ENCODE assay signal across 15 cellular contexts in the genomic region with DNA sequence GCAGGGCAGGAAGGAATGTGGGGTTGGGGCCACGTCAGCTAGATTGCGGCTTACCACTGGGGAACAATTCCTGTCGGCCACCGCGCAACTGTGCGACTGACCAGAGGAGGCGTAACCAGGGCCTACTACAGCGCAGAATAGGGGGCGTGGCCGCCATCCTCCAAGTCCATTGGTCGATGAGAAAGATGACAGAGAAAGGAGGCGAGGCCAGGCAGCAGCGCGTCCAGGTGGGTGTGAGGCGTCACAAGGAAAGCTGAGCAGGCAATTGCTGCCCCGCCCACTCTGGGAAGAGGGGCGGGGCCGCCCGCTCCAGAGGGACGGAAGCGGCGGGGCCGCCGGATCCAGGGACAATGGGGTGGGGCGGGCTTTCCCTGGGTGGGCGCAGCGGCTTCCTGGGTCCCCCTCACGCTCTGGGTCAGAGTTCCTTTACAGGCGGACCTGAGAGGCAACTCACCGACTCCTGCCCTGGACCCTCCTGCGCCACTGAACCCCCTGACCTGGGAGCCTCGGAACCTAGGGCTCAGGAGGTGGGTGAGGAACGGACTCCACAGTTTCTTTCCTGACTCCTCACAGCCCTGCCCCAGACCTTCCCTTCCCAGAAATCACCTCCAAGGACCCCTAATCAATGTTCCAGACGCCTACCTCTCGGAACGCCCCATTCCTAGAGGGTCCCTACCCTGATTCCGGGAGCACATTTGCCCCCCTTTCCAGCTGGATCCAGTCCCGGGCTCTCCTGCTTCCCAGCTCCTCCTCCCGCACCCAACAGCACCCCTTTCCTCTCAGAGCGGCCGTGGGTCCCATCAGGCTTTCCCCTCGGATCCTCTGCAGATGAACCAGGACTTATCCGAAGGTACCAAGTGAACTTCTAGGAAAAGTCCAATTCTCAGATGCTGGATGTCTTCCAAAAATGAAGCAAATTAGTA.
DNase-seq lines count a peak whose midpoint lies in the region; ATAC-seq and TF ChIP-seq lines count a peak whose summit lies in the region.
"Had no signal": no experiment of that assay in that cellular context is flagged by ENCODE, and none has a peak within 500 bp of the region (broad histone marks: within the 10 kb centered on the region; RNA-seq: fewer than 3 reads in every experiment).

No MANE protein-coding gene starts in this region.

- no peak overlapping the region for H2BK12ac ChIP-seq in trophoblast cell (ENCODE audit: low read length)

- H2BK120ac ChIP-seq in trophoblast cell (ENCODE audit: insufficient read depth, low read length, poor library complexity), result no peak overlapping the region

- H3K4me1 ChIP-seq in trophoblast cell (ENCODE audit: control insufficient read depth in 1 of 2, insufficient read depth in 2 of 2, low read length in 2 of 2) (no peaks in the 10 kb centered on the region), uterus (no peaks in the 10 kb centered on the region)

- H3K36me3 ChIP-seq in trophoblast cell (ENCODE audit: control insufficient read depth in 1 of 2, insufficient read depth in 2 of 2, low read length in 2 of 2), result no peaks in the 10 kb centered on the region
- H3K36me3 ChIP-seq in uterus, result no peaks in the 10 kb centered on the region

- no peak overlapping the region for H3K27ac Mint-ChIP-seq in natural killer cell
- H3K27ac Mint-ChIP-seq in activated naive CD4-positive, alpha-beta T cell treated with anti-CD3 and anti-CD28 coated beads, Interleukin-2, amount 50 U/mL, for 72 hours, result no peak overlapping the region
- H3K27ac Mint-ChIP-seq in naive thymus-derived CD8-positive, alpha-beta T cell, result no peak overlapping the region
- H3K27ac Mint-ChIP-seq: IgD-negative memory B cell; stimulated activated naive CD8-positive, alpha-beta T cell treated with anti-CD3 and anti-CD28 coated beads, Interleukin-15, Interleukin-2, amounts not matched to agents 100 ng/mL and 50 ng/mL, for 24 hours had no signal

- no peak overlapping the region for H3K27ac ChIP-seq in trophoblast cell (ENCODE audit: low read depth, low read length)
- peak overlapping the region; percentile 80 to 86 for H3K27ac ChIP-seq in uterus

- H2AK5ac ChIP-seq in trophoblast cell (ENCODE audit: low read length), result no peak overlapping the region

- H4K8ac ChIP-seq in trophoblast cell (ENCODE audit: low read depth, low read length), result no peak overlapping the region

- TF ChIP-seq CTCF in uterus (IDR thresholded peaks at IDR 0.05) (peak in 3 of 4 experiments; percentile 17 to 30 (median 29)), natural killer cell (IDR thresholded peaks at IDR 0.05) (no peak)

- H4K12ac ChIP-seq in trophoblast cell (ENCODE audit: low read depth, low read length), result no peak overlapping the region

- peak; percentile 8 for DNase-seq in NCI-H82 (lab: John Stamatoyannopoulos, UW)
- no peak for DNase-seq in NCI-H82 treated with DMSO at 0.1 percent for 48 hours (lab: John Stamatoyannopoulos, UW; ENCODE audit: unreplicated experiment)
- DNase-seq in hippocampal formation (lab: John Stamatoyannopoulos, UW), result peak; percentile 16 to 44
- peak; percentile 2 to 49 for DNase-seq in trophoblast cell
- peak; percentile 94 to 96 for DNase-seq in uterus
- no peak for DNase-seq in natural killer cell
- DNase-seq in activated naive CD4-positive, alpha-beta T cell treated with anti-CD3 and anti-CD28 coated beads, Interleukin-2, amount 50 U/mL, for 72 hours (ENCODE audit: low spot score in 2 of 2), result no peak
- no peak for DNase-seq in naive thymus-derived CD8-positive, alpha-beta T cell
- DNase-seq: activated T-cell treated with anti-CD3 and anti-CD28 coated beads, Interleukin-2, amount 50 U/mL, for 48 hours; DMS79; NCI-H146; stimulated activated CD4-positive, alpha-beta T cell treated with anti-CD3 and anti-CD28 coated beads, Interleukin-4, amount 100 ng/mL, for 4 hours had no signal

- peaks cover 18% of the 10 kb centered on the region for H3K36me3 Mint-ChIP-seq in natural killer cell
- peaks cover 20 to 36% of the 10 kb centered on the region in 2 donors for H3K36me3 Mint-ChIP-seq in activated naive CD4-positive, alpha-beta T cell treated with anti-CD3 and anti-CD28 coated beads, Interleukin-2, amount 50 U/mL, for 72 hours
- H3K36me3 Mint-ChIP-seq in naive thymus-derived CD8-positive, alpha-beta T cell, result peaks cover 2 to 24% (median 5%) of the 10 kb centered on the region in 3 donors
- H3K36me3 Mint-ChIP-seq: IgD-negative memory B cell had no signal

- H3K9ac ChIP-seq in trophoblast cell (ENCODE audit: low read length), result no peak overlapping the region

- H3K23ac ChIP-seq in trophoblast cell (ENCODE audit: low read length), result no peak overlapping the region

- H3K4me2 ChIP-seq in trophoblast cell (ENCODE audit: low read length), result no peak overlapping the region

- H3K79me2 ChIP-seq in trophoblast cell (ENCODE audit: control insufficient read depth, insufficient read depth, low read length, poor library complexity), result no peaks in the 10 kb centered on the region

- POLR2A ChIA-PET in naive thymus-derived CD8-positive, alpha-beta T cell (lab: Charles Lee), result no interaction called here

- no peaks in the 10 kb centered on the region for H3K79me1 ChIP-seq in trophoblast cell (ENCODE audit: low read length)

- no peak overlapping the region for H3K4ac ChIP-seq in trophoblast cell (ENCODE audit: low read depth, low read length)

- no peaks in the 10 kb centered on the region for H3K4me1 Mint-ChIP-seq in natural killer cell
- no peaks in the 10 kb centered on the region for H3K4me1 Mint-ChIP-seq in naive thymus-derived CD8-positive, alpha-beta T cell
- H3K4me1 Mint-ChIP-seq: IgD-negative memory B cell had no signal

- H3K9me3 Mint-ChIP-seq in natural killer cell, result peaks cover 13 to 20% of the 10 kb centered on the region in 2 donors
- H3K9me3 Mint-ChIP-seq in activated naive CD4-positive, alpha-beta T cell treated with anti-CD3 and anti-CD28 coated beads, Interleukin-2, amount 50 U/mL, for 72 hours, result peaks cover 32 to 35% of the 10 kb centered on the region in 2 donors
- peaks cover 13 to 89% (median 39%) of the 10 kb centered on the region in 9 donors for H3K9me3 Mint-ChIP-seq in naive thymus-derived CD8-positive, alpha-beta T cell

- no peak overlapping the region for H2AFZ ChIP-seq in trophoblast cell (ENCODE audit: insufficient read depth, low read length, poor library complexity)

- intact Hi-C loops in uterus (cut with DNase I; ENCODE audit: low total_unique reads), result no loop called here
- intact Hi-C loops in natural killer cell (cut with micrococcal nuclease), result no loop called here

- no peak overlapping the region for H4K91ac ChIP-seq in trophoblast cell (ENCODE audit: low read depth, low read length)

- H3K27me3 ChIP-seq in trophoblast cell (ENCODE audit: insufficient read depth, low read length) (no peaks in the 10 kb centered on the region), uterus (no peaks in the 10 kb centered on the region)

- TF ChIP-seq POLR2A in uterus (IDR thresholded peaks at IDR 0.05), result peak; percentile 89 to 90

- H3K9me3 ChIP-seq in trophoblast cell (ENCODE audit: insufficient read depth, low read depth, low read length) (peaks cover 14% of the 10 kb centered on the region), uterus (no peaks in the 10 kb centered on the region)

- H3K4me3 ChIP-seq in trophoblast cell (ENCODE audit: low read depth, low read length), result no peak overlapping the region
- peak overlapping the region; percentile 54 to 56 for H3K4me3 ChIP-seq in uterus
- H3K4me3 ChIP-seq: GM12878 had no signal

- no peak overlapping the region for H3K14ac ChIP-seq in trophoblast cell (ENCODE audit: low read length)

- no peaks in the 10 kb centered on the region for H3K27me3 Mint-ChIP-seq in natural killer cell (ENCODE audit: low read depth in 2 of 2)
- peaks cover 7 to 16% (median 10%) of the 10 kb centered on the region in 5 donors for H3K27me3 Mint-ChIP-seq in naive thymus-derived CD8-positive, alpha-beta T cell
- H3K27me3 Mint-ChIP-seq: IgD-negative memory B cell had no signal

- WGBS in trophoblast cell (ENCODE audit: extremely low coverage, insufficient coverage, insufficient read length), result no CpG with 5 or more reads among the region's 43 CpGs

- no peak overlapping the region for H2BK5ac ChIP-seq in trophoblast cell (ENCODE audit: low read depth, low read length, poor library complexity)

- no peak overlapping the region for H3K4me3 Mint-ChIP-seq in natural killer cell
- H3K4me3 Mint-ChIP-seq in naive thymus-derived CD8-positive, alpha-beta T cell, result no peak overlapping the region
- H3K4me3 Mint-ChIP-seq: stimulated activated naive CD8-positive, alpha-beta T cell treated with anti-CD3 and anti-CD28 coated beads, Interleukin-15, Interleukin-2, amounts not matched to agents 100 ng/mL and 50 ng/mL, for 24 hours had no signal

- no peak overlapping the region for H3K18ac ChIP-seq in trophoblast cell (ENCODE audit: low read length)

- ATAC-seq in natural killer cell, result no peak
- ATAC-seq in activated naive CD4-positive, alpha-beta T cell treated with anti-CD3 and anti-CD28 coated beads, Interleukin-2, amount 50 U/mL, for 72 hours, result no peak
- no peak for ATAC-seq in naive thymus-derived CD8-positive, alpha-beta T cell
- ATAC-seq: GM12878 had no signal

Comparison
In these comparisons a context has a peak if more than half of its experiments do, and no peak if none do; other contexts are left out.
1. DNase-seq: peak in NCI-H82 (single experiment), hippocampal formation (2 of 2), trophoblast cell (2 of 2) and uterus (2 of 2); none in NCI-H82 treated with DMSO at 0.1 percent for 48 hours (single experiment), natural killer cell (single experiment), activated naive CD4-positive, alpha-beta T cell treated with anti-CD3 and anti-CD28 coated beads, Interleukin-2, amount 50 U/mL, for 72 hours (0 of 2) and naive thymus-derived CD8-positive, alpha-beta T cell (0 of 10).